Comparison of ENCODE assay signal across 22 cellular contexts in genomic region chr11:75203641-75204011, GRCh38. TPM values are rescaled to one million over a fixed set of nuclear protein-coding genes. Genes with fewer than 3 reads are reported as not detected.
DNase-seq lines count a peak whose midpoint lies in the region; ATAC-seq, FAIRE-seq and TF ChIP-seq lines count a peak whose summit lies in the region.
"Had no signal": no experiment of that assay in that cellular context is flagged by ENCODE, and none has a peak within 500 bp of the region (broad histone marks: within the 10 kb centered on the region; RNA-seq: fewer than 3 reads in every experiment).

No MANE protein-coding gene starts in this region.

- H4K8ac ChIP-seq in H1 (ENCODE audit: extremely low read depth, insufficient read depth, low read length) (no peak overlapping the region), neuronal stem cell (ENCODE audit: low read depth, low read length) (no peak overlapping the region)

- H2AK5ac ChIP-seq in H1 (ENCODE audit: low read depth, low read length) (no peak overlapping the region), neuronal stem cell (ENCODE audit: low read depth, low read length) (no peak overlapping the region)

- H3K23ac ChIP-seq in H1 (ENCODE audit: insufficient read length) = no peak overlapping the region
- no peak overlapping the region for H3K23ac ChIP-seq in neuronal stem cell (ENCODE audit: low read depth, low read length, poor library complexity)

- H3K79me1 ChIP-seq in H1 (ENCODE audit: low read depth, low read length) (no peaks in the 10 kb centered on the region), neuronal stem cell (ENCODE audit: low read depth, low read length) (no peaks in the 10 kb centered on the region)

- H4K5ac ChIP-seq in H1 (ENCODE audit: insufficient read length, low read depth, low read length) = no peak overlapping the region

- H3K4me1 ChIP-seq in H1 (replicated peaks in 1 of 4; ENCODE audit: control insufficient read depth in 3 of 4, insufficient read depth in 4 of 4, low read length in 3 of 4) (0 out of 7 replicates have a peak, but pooled peaks cover 0 to 2% (median 0%) of the 10 kb centered on the region in 4 experiments), HepG2 (ENCODE audit: insufficient read depth, low read length) (peaks cover 32% of the 10 kb centered on the region), neuronal stem cell (ENCODE audit: control insufficient read depth in 2 of 2, insufficient read depth in 1 of 2, low read depth in 1 of 2, low read length in 2 of 2) (peaks cover 0 to 2% of the 10 kb centered on the region in 2 donors)
- H3K4me1 ChIP-seq: A549 had no signal

- in situ Hi-C loops in HepG2 (cut with HindIII; ENCODE audit: extremely low pct_ligation_motif_present, low pct_unique_long_range_greater_than_20kb) = loop anchor here (5.0 kb wide), 1 partner anchor 56 kb away; no protein-coding TSS in a partner anchor

- H2BK5ac ChIP-seq in H1 (ENCODE audit: low read depth, low read length) (no peak overlapping the region; the same call in 1 of the 2 replicates), neuronal stem cell (ENCODE audit: low read length) (peak overlapping the region; percentile 19)

- CTCF ChIA-PET in H1 (lab: Charles Lee; ENCODE audit: partially characterized antibody) (interaction anchor here (0.6 to 45.7 kb wide), 20 partner anchors 8 to 809 kb away, joined by 3 to 825 read pairs (median 18); partner anchors contain the start of genes SLCO2B1 and TPBGL), HepG2 (lab: Yijun Ruan, JAX; ENCODE audit: low intra/inter-chr PET ratio, low total read pairs) (interaction anchor here (1.7 to 5.9 kb wide), 4 partner anchors 35 to 61 kb away, joined by 6 to 173 read pairs (median 8); no protein-coding TSS in a partner anchor)

- H3K4me2 ChIP-seq in H1 (ENCODE audit: insufficient read depth in 1 of 2, low read depth in 2 of 2, low read length in 2 of 2) (no peak overlapping the region), HepG2 (ENCODE audit: low read depth, low read length) (peak overlapping the region; percentile 73), neuronal stem cell (ENCODE audit: insufficient read depth, low read length, poor library complexity, severe bottlenecking) (no peak overlapping the region)
- H3K4me2 ChIP-seq: A549, GM23338 had no signal

- BruUV-seq in HepG2 (replicated peaks; lab: Mats Ljungman, UMichigan) = no TSS peak

- ATAC-seq in HepG2 = peak; percentile 48; the same call in 2 of the 3 replicates
- ATAC-seq: GM23338, HCT116 had no signal

- no peak overlapping the region for H3K4ac ChIP-seq in H1 (replicated peaks; ENCODE audit: insufficient read length, low read depth, low read length)
- no peak overlapping the region for H3K4ac ChIP-seq in neuronal stem cell (ENCODE audit: low read length)

- TF ChIP-seq CTCF in H1 (IDR thresholded peaks at IDR 0.05; ENCODE audit: control extremely low read depth in 1 of 3, insufficient read depth in 1 of 3, low read depth in 1 of 3, low read length in 3 of 3) (no peak), HepG2 (CRISPR knock-in tag; IDR thresholded peaks at IDR 0.05) (no peak)

- H3K27me3 ChIP-seq in H1 (replicated peaks in 1 of 4; ENCODE audit: control insufficient read depth in 3 of 4, extremely low read depth in 1 of 4, insufficient read depth in 3 of 4, low read length in 3 of 4) (no peaks in the 10 kb centered on the region; a peak in 1 of 7 replicates), HepG2 (ENCODE audit: control insufficient read depth in 1 of 2, insufficient read depth in 2 of 2, low read length in 2 of 2) (no peaks in the 10 kb centered on the region), neuronal stem cell (ENCODE audit: control insufficient read depth in 3 of 3, insufficient read depth in 3 of 3, low read depth in 1 of 3, low read length in 3 of 3) (peaks cover 0 to 2% (median 0%) of the 10 kb centered on the region in 3 experiments)

- POLR2A ChIA-PET in H1 (lab: Charles Lee; ENCODE audit: partially characterized antibody) = no interaction called here
- POLR2A ChIA-PET in HepG2 (lab: Yijun Ruan, JAX) = interaction anchor here (0.6 to 7.6 kb wide), 9 partner anchors 13 to 60 kb away, joined by 4 to 163 read pairs (median 15); partner anchors contain the start of genes SLCO2B1 and TPBGL

- DNase-seq in DMS53 (lab: John Stamatoyannopoulos, UW) (peak; percentile 47), DMS53 treated with DMSO at 0.1 percent for 48 hours (lab: John Stamatoyannopoulos, UW; ENCODE audit: unreplicated experiment) (no peak), H1 (ENCODE audit: low read depth in 1 of 2, low spot score in 2 of 2) (no peak), HepG2 (ENCODE audit: low spot score) (no peak), neuronal stem cell (ENCODE audit: low spot score) (no peak), NCI-H2029 (lab: John Stamatoyannopoulos, UW) (no peak), NCI-H1105 treated with DMSO at 0.1 percent for 48 hours (lab: John Stamatoyannopoulos, UW) (no peak)
- DNase-seq in activated CD8-positive, alpha-beta memory T cell treated with anti-CD3 and anti-CD28 coated beads, Interleukin-2, amount 50 U/mL, for 4 hours = no peak
- DNase-seq: AML-193; CD4-positive, alpha-beta T cell; DMS79 treated with DMSO at 0.1 percent for 48 hours; GF-D8; H7; HFFc6 had no signal

- TF ChIP-seq RAD21 in H1 (IDR thresholded peaks at IDR 0.05 in 1 of 2, conservative IDR thresholded peaks at IDR 0.05 in 1 of 2; ENCODE audit: low read depth in 2 of 2, low read length in 2 of 2) (no peak), HepG2 (CRISPR knock-in tag; IDR thresholded peaks at IDR 0.05) (no peak)

- H4K91ac ChIP-seq in H1 (replicated peaks; ENCODE audit: insufficient read length, low read length) (no peak overlapping the region), neuronal stem cell (ENCODE audit: low read depth, low read length, poor library complexity) (no peak overlapping the region)

- H2BK20ac ChIP-seq in H1 (ENCODE audit: low read length) = no peak overlapping the region

- H2BK12ac ChIP-seq in H1 (ENCODE audit: low read depth, low read length) (peak overlapping the region; percentile 39; the same call in 1 of the 2 replicates), neuronal stem cell (ENCODE audit: low read length) (no peak overlapping the region)

- H3K9me3 ChIP-seq in H1 (ENCODE audit: insufficient read depth in 2 of 2, low read depth in 1 of 2, low read length in 1 of 2) (no peaks in the 10 kb centered on the region), HepG2 (ENCODE audit: low read length) (no peaks in the 10 kb centered on the region), neuronal stem cell (replicated peaks in 1 of 2; ENCODE audit: control insufficient read depth in 2 of 2, insufficient read depth in 1 of 2, low read depth in 1 of 2, low read length in 2 of 2) (no peaks in the 10 kb centered on the region)
- H3K9me3 ChIP-seq: A549, Caco-2 had no signal

- no peak overlapping the region for H3K14ac ChIP-seq in H1 (ENCODE audit: insufficient read length)
- no peak overlapping the region for H3K14ac ChIP-seq in neuronal stem cell (ENCODE audit: low read length)

- TF ChIP-seq EP300 in H1 (IDR thresholded peaks at IDR 0.05; ENCODE audit: borderline replicate concordance in 1 of 2, low read depth in 2 of 2, low read length in 2 of 2) (no peak), HepG2 (IDR thresholded peaks at IDR 0.05; ENCODE audit: low read depth in 2 of 2, low read length in 2 of 2) (no peak), HepG2 (CRISPR knock-in tag; IDR thresholded peaks at IDR 0.05; ENCODE audit: borderline replicate concordance) (no peak)

- H2BK15ac ChIP-seq in H1 (ENCODE audit: low read length) = 0 out of 2 replicates have a peak overlapping the region, but pooled peaks have one; percentile 29
- H2BK15ac ChIP-seq in neuronal stem cell (ENCODE audit: low read length) = no peak overlapping the region

- H3K23me2 ChIP-seq in H1 (ENCODE audit: low read depth, low read length) = no peaks in the 10 kb centered on the region

- intact Hi-C loops in HepG2 (cut with micrococcal nuclease; ENCODE audit: unreplicated experiment) = loop anchor here (2.0 to 5.0 kb wide), 3 partner anchors 35 to 46 kb away; no protein-coding TSS in a partner anchor

- H2AFZ ChIP-seq in H1 (ENCODE audit: low read length) (no peak overlapping the region), HepG2 (ENCODE audit: low read length) (no peak overlapping the region), neuronal stem cell (ENCODE audit: low read length) (no peak overlapping the region)
- H2AFZ ChIP-seq: GM23338 had no signal

- H4K20me1 ChIP-seq in H1 (replicated peaks in 1 of 2; ENCODE audit: control insufficient read depth in 1 of 2, insufficient read depth in 2 of 2, low read length in 2 of 2) (no peaks in the 10 kb centered on the region), HepG2 (ENCODE audit: insufficient read depth, low read length) (no peaks in the 10 kb centered on the region)

- no peak overlapping the region for H3K18ac ChIP-seq in H1 (ENCODE audit: extremely low read depth, low read length)
- peak overlapping the region; percentile 27 for H3K18ac ChIP-seq in neuronal stem cell (ENCODE audit: low read length)

- no peak overlapping the region for H3K27ac ChIP-seq in H1 (ENCODE audit: low read depth, low read length)
- H3K27ac ChIP-seq in HepG2 (ENCODE audit: extremely low read length, insufficient read depth, low read length) = peak overlapping the region; percentile 91
- no peak overlapping the region for H3K27ac ChIP-seq in neuronal stem cell (replicated peaks; ENCODE audit: low read length)
- H3K27ac ChIP-seq: 22Rv1, A549, C4-2B had no signal

- 92% methylated on average over 2 of the region's 2 CpGs; no CpG with 5 or more reads in 1 of the 2 experiments for WGBS in H1 (ENCODE audit: extremely low coverage in 1 of 2, insufficient coverage in 1 of 2, insufficient read length in 1 of 2, insufficient replicate concordance in 2 of 2, low coverage in 1 of 2, low lambda C conversion rate in 2 of 2, missing lambda C conversion rate in 1 of 2), 2 experiments
- 83% methylated on average over 2 of the region's 2 CpGs for WGBS in HepG2 (ENCODE audit: low lambda C conversion rate)
- no CpG with 5 or more reads among the region's 2 CpGs for WGBS in neuronal stem cell (ENCODE audit: extremely low coverage in 2 of 2, insufficient read length in 2 of 2, insufficient replicate concordance in 1 of 2), 2 donors

- H3K4me3 ChIP-seq in H1 (ENCODE audit: extremely low read depth in 1 of 4, insufficient read depth in 2 of 4, low read depth in 3 of 4, low read length in 4 of 4) (no peak overlapping the region), HepG2 (replicated peaks in 1 of 3; ENCODE audit: insufficient read depth in 1 of 3, low read depth in 2 of 3, low read length in 3 of 3) (no peak overlapping the region), neuronal stem cell (ENCODE audit: low read length in 2 of 2) (no peak overlapping the region)
- H3K4me3 ChIP-seq: A549, GM23338 had no signal

- H3K36me3 ChIP-seq in H1 (ENCODE audit: control insufficient read depth in 2 of 4, insufficient read depth in 4 of 4, low read length in 3 of 4) (no peaks in the 10 kb centered on the region), HepG2 (replicated peaks in 1 of 2; ENCODE audit: control insufficient read depth in 1 of 2, insufficient read depth in 2 of 2, low read length in 2 of 2) (no peaks in the 10 kb centered on the region; a peak in 2 of 5 replicates), neuronal stem cell (replicated peaks in 1 of 2; ENCODE audit: control insufficient read depth in 2 of 2, insufficient read depth in 2 of 2, low read length in 2 of 2) (no peaks in the 10 kb centered on the region)

- FAIRE-seq in H1 (lab: Jason Lieb, UNC) = no peak
- FAIRE-seq in HepG2 (lab: Jason Lieb, UNC) = no peak
- FAIRE-seq: A549, D721Med had no signal

- TF ChIP-seq POLR2A in H1 (IDR thresholded peaks at IDR 0.05; ENCODE audit: control extremely low read depth in 1 of 2, low read depth in 2 of 2, low read length in 2 of 2) (no peak), HepG2 (IDR thresholded peaks at IDR 0.05; ENCODE audit: insufficient read depth in 1 of 2, low read depth in 2 of 2, low read length in 2 of 2) (no peak)

- H2BK120ac ChIP-seq in H1 (replicated peaks; ENCODE audit: low read depth, low read length) (no peak overlapping the region), neuronal stem cell (ENCODE audit: low read depth, low read length) (no peak overlapping the region)

- H3K79me2 ChIP-seq in H1 (ENCODE audit: control insufficient read depth in 1 of 2, insufficient read depth in 2 of 2, low read length in 2 of 2) (no peaks in the 10 kb centered on the region), HepG2 (ENCODE audit: insufficient read depth, low read length) (no peaks in the 10 kb centered on the region)

- H3K9ac ChIP-seq in H1 (replicated peaks in 1 of 4; ENCODE audit: extremely low read depth in 1 of 4, low read depth in 3 of 4, low read length in 3 of 4) (no peak overlapping the region), HepG2 (ENCODE audit: insufficient read depth, low read depth, low read length) (peak overlapping the region; percentile 25), neuronal stem cell (ENCODE audit: low read depth, low read length, poor library complexity) (no peak overlapping the region)

- H3K56ac ChIP-seq in H1 (replicated peaks; ENCODE audit: insufficient read length, low read depth, low read length) = no peak overlapping the region

RNA-seq across cellular contexts. Expression of gene TPBGL, which starts 36.9 kb away (rescaled TPM):
- total RNA-seq in H1 (2021; fragmentation: NEBNext Ultra II Directional; extraction: Animal tissue kit (Norgen Biotek cat#: 25700)) = 0.25 and 0.37 TPM in 2 replicates
- polyA plus RNA-seq in H1 (2011; rRNA removed) (0.25 and 0.26 TPM in 2 replicates), HepG2 (2011; rRNA removed) (not detected in 2 replicates)
- 0.13 TPM for polyA plus RNA-seq in H1 (2011; cell fraction: cytosol; rRNA removed)
- polyA plus RNA-seq in H1 (2011; cell fraction: nucleus; rRNA removed) = 0.29 TPM
- polyA plus RNA-seq in H1 (2012, experiment 1 of 2) = 0.47 to 0.88 TPM (median 0.64 TPM) in 4 replicates
- 0.43 TPM for polyA plus RNA-seq in H1 (2012, experiment 2 of 2)
- polyA plus RNA-seq in H1 (2013, experiment 1 of 2) = 0.57 TPM
- polyA plus RNA-seq in H1 (2013, experiment 2 of 2) = 0.50 TPM
- polyA minus RNA-seq in H1 (2011; rRNA and poly(A)+ RNA removed) = 0.17 and 0.22 TPM in 2 replicates
- polyA minus RNA-seq in H1 (2011; cell fraction: cytosol; rRNA and poly(A)+ RNA removed) = not detected
- polyA minus RNA-seq in H1 (2011; cell fraction: nucleus; rRNA and poly(A)+ RNA removed) = 0.20 TPM
- not detected in 2 replicates for total RNA-seq in HepG2 (2016; rRNA removed; fragmentation: Illumina TruSeq; extraction: Trizol)
- not detected in 2 replicates for total RNA-seq in HepG2 (2016; cell fraction: cytosol; rRNA removed; fragmentation: Illumina TruSeq; extraction: Trizol; ENCODE audit: low read depth)
- total RNA-seq in HepG2 (2016; cell fraction: insoluble cytoplasmic fraction; rRNA removed; fragmentation: Illumina TruSeq; extraction: Trizol) = not detected in 2 replicates
- total RNA-seq in HepG2 (2016; cell fraction: membrane; rRNA removed; fragmentation: Illumina TruSeq; extraction: Trizol) = not detected in 2 replicates
- not detected in 2 replicates for total RNA-seq in HepG2 (2016; cell fraction: nucleus; rRNA removed; fragmentation: Illumina TruSeq; extraction: Trizol)
- not detected in 2 replicates for polyA plus RNA-seq in HepG2 (2011; cell fraction: cytosol; rRNA removed)
- 0.05 TPM in 1 of 2 replicates, not detected in the other for polyA plus RNA-seq in HepG2 (2011; cell fraction: nucleus; rRNA removed)
- polyA plus RNA-seq in HepG2 (2012) = not detected in 2 replicates
- not detected in 2 replicates for polyA plus RNA-seq in HepG2 (2016; cell fraction: cytosol; fragmentation: Illumina TruSeq; extraction: Trizol; ENCODE audit: low read depth)
- polyA plus RNA-seq in HepG2 (2016; cell fraction: insoluble cytoplasmic fraction; fragmentation: Illumina TruSeq; extraction: Trizol; ENCODE audit: low read depth) = not detected in 2 replicates
- polyA plus RNA-seq in HepG2 (2016; cell fraction: membrane; fragmentation: Illumina TruSeq; extraction: Trizol; ENCODE audit: low read depth) = 0.07 and 0.18 TPM in 2 replicates
- polyA plus RNA-seq in HepG2 (2016; cell fraction: nucleus; fragmentation: Illumina TruSeq; extraction: Trizol; ENCODE audit: insufficient read depth, low read depth) = not detected in 2 replicates
- polyA minus RNA-seq in HepG2 (2011; rRNA and poly(A)+ RNA removed; ENCODE audit: low replicate concordance) = not detected in 2 replicates
- not detected in 2 replicates for polyA minus RNA-seq in HepG2 (2011; cell fraction: cytosol; rRNA and poly(A)+ RNA removed)
- polyA minus RNA-seq in HepG2 (2011; cell fraction: nucleus; rRNA and poly(A)+ RNA removed) = 0.12 TPM in 1 of 2 replicates, not detected in the other
- polyA plus RNA-seq in neuronal stem cell (2013, experiment 1 of 2) = 0.10 TPM
- polyA plus RNA-seq in neuronal stem cell (2013, experiment 2 of 2) = 0.10 TPM
- total RNA-seq: H7, HFFc6 had no signal
- polyA plus RNA-seq: BJ had no signal

RNA-seq across cellular contexts. Expression of gene SLCO2B1, which starts 52.7 kb away (rescaled TPM):
- not detected in 2 replicates for total RNA-seq in H1 (2021; fragmentation: NEBNext Ultra II Directional; extraction: Animal tissue kit (Norgen Biotek cat#: 25700))
- polyA plus RNA-seq in H1 (2011; rRNA removed) (0.03 and 0.14 TPM in 2 replicates), HepG2 (2011; rRNA removed) (19.8 and 29.6 TPM in 2 replicates)
- 0.03 TPM for polyA plus RNA-seq in H1 (2011; cell fraction: cytosol; rRNA removed)
- polyA plus RNA-seq in H1 (2011; cell fraction: nucleus; rRNA removed) = 0.04 TPM
- polyA plus RNA-seq in H1 (2012, experiment 1 of 2) = 0.04 to 0.17 TPM (median 0.16 TPM) in 3 of 4 replicates, not detected in the other
- not detected for polyA plus RNA-seq in H1 (2012, experiment 2 of 2)
- 0.06 TPM for polyA plus RNA-seq in H1 (2013, experiment 1 of 2)
- 0.02 TPM for polyA plus RNA-seq in H1 (2013, experiment 2 of 2)
- polyA minus RNA-seq in H1 (2011; rRNA and poly(A)+ RNA removed) = not detected in 2 replicates
- polyA minus RNA-seq in H1 (2011; cell fraction: cytosol; rRNA and poly(A)+ RNA removed) = not detected
- not detected for polyA minus RNA-seq in H1 (2011; cell fraction: nucleus; rRNA and poly(A)+ RNA removed)
- total RNA-seq in HepG2 (2016; rRNA removed; fragmentation: Illumina TruSeq; extraction: Trizol) = 7.6 and 15.3 TPM in 2 replicates
- total RNA-seq in HepG2 (2016; cell fraction: cytosol; rRNA removed; fragmentation: Illumina TruSeq; extraction: Trizol; ENCODE audit: low read depth) = 3.0 and 3.2 TPM in 2 replicates
- total RNA-seq in HepG2 (2016; cell fraction: insoluble cytoplasmic fraction; rRNA removed; fragmentation: Illumina TruSeq; extraction: Trizol) = 6.7 and 16.4 TPM in 2 replicates
- total RNA-seq in HepG2 (2016; cell fraction: membrane; rRNA removed; fragmentation: Illumina TruSeq; extraction: Trizol) = 6.2 TPM in 2 replicates
- total RNA-seq in HepG2 (2016; cell fraction: nucleus; rRNA removed; fragmentation: Illumina TruSeq; extraction: Trizol) = 24.2 and 24.5 TPM in 2 replicates
- 15.0 and 15.3 TPM in 2 replicates for polyA plus RNA-seq in HepG2 (2011; cell fraction: cytosol; rRNA removed)
- polyA plus RNA-seq in HepG2 (2011; cell fraction: nucleus; rRNA removed) = 80.8 and 94.5 TPM in 2 replicates
- 21.7 and 35.0 TPM in 2 replicates for polyA plus RNA-seq in HepG2 (2012)
- polyA plus RNA-seq in HepG2 (2016; cell fraction: cytosol; fragmentation: Illumina TruSeq; extraction: Trizol; ENCODE audit: low read depth) = 0.64 and 1.2 TPM in 2 replicates
- polyA plus RNA-seq in HepG2 (2016; cell fraction: insoluble cytoplasmic fraction; fragmentation: Illumina TruSeq; extraction: Trizol; ENCODE audit: low read depth) = 4.1 and 5.6 TPM in 2 replicates
- 2.4 and 2.9 TPM in 2 replicates for polyA plus RNA-seq in HepG2 (2016; cell fraction: membrane; fragmentation: Illumina TruSeq; extraction: Trizol; ENCODE audit: low read depth)
- polyA plus RNA-seq in HepG2 (2016; cell fraction: nucleus; fragmentation: Illumina TruSeq; extraction: Trizol; ENCODE audit: insufficient read depth, low read depth) = 31.9 and 32.0 TPM in 2 replicates
- 0.09 and 55.4 TPM in 2 replicates for polyA minus RNA-seq in HepG2 (2011; rRNA and poly(A)+ RNA removed; ENCODE audit: low replicate concordance)
- 11.1 and 12.3 TPM in 2 replicates for polyA minus RNA-seq in HepG2 (2011; cell fraction: cytosol; rRNA and poly(A)+ RNA removed)
- polyA minus RNA-seq in HepG2 (2011; cell fraction: nucleus; rRNA and poly(A)+ RNA removed) = 33.2 and 42.0 TPM in 2 replicates
- polyA plus RNA-seq in neuronal stem cell (2013, experiment 1 of 2) = not detected
- not detected for polyA plus RNA-seq in neuronal stem cell (2013, experiment 2 of 2)
- total RNA-seq: CD4-positive, alpha-beta T cell; GM23338; HFFc6 had no signal
- polyA plus RNA-seq: BJ, GM23338 had no signal
